Comparison of ENCODE assay signal across 1 cellular context in genomic region chr13:48782429-48782840, GRCh38.
TF ChIP-seq lines count a peak whose summit lies in the region.

No MANE protein-coding gene starts in this region.

TF ChIP-seq in HepG2, 621 proteins besides CTCF, POLR2A, EP300 and RAD21 (continued from another document):
- TF ChIP-seq HIC2 (CRISPR knock-in tag; IDR thresholded peaks at IDR 0.05; ENCODE audit: low read depth) (no peak), SIN3A (IDR thresholded peaks at IDR 0.05; ENCODE audit: borderline replicate concordance, low read depth, low read length) (no peak), FOXM1 (CRISPR knock-in tag; IDR thresholded peaks at IDR 0.05) (no peak), HCFC1 (IDR thresholded peaks at IDR 0.05; ENCODE audit: low read depth, low read length) (no peak), BORCS8-MEF2B (CRISPR knock-in tag; IDR thresholded peaks at IDR 0.05) (no peak), NFE2L1 (CRISPR knock-in tag; IDR thresholded peaks at IDR 0.05; ENCODE audit: borderline replicate concordance) (no peak), TRIM24 (CRISPR knock-in tag; IDR thresholded peaks at IDR 0.05) (no peak), SNRNP70 (IDR thresholded peaks at IDR 0.05; ENCODE audit: low read depth, low read length) (no peak), ZNF235 (CRISPR knock-in tag; IDR thresholded peaks at IDR 0.05; ENCODE audit: borderline replicate concordance) (no peak), PLRG1 (conservative IDR thresholded peaks at IDR 0.05) (no peak), AHR (CRISPR knock-in tag; IDR thresholded peaks at IDR 0.05) (no peak), HNF1A (IDR thresholded peaks at IDR 0.05; ENCODE audit: low read depth) (no peak), HNF1A (CRISPR knock-in tag; IDR thresholded peaks at IDR 0.05; ENCODE audit: borderline replicate concordance) (no peak)
